ENCODE assay signal across 8 cellular contexts in the genomic region with DNA sequence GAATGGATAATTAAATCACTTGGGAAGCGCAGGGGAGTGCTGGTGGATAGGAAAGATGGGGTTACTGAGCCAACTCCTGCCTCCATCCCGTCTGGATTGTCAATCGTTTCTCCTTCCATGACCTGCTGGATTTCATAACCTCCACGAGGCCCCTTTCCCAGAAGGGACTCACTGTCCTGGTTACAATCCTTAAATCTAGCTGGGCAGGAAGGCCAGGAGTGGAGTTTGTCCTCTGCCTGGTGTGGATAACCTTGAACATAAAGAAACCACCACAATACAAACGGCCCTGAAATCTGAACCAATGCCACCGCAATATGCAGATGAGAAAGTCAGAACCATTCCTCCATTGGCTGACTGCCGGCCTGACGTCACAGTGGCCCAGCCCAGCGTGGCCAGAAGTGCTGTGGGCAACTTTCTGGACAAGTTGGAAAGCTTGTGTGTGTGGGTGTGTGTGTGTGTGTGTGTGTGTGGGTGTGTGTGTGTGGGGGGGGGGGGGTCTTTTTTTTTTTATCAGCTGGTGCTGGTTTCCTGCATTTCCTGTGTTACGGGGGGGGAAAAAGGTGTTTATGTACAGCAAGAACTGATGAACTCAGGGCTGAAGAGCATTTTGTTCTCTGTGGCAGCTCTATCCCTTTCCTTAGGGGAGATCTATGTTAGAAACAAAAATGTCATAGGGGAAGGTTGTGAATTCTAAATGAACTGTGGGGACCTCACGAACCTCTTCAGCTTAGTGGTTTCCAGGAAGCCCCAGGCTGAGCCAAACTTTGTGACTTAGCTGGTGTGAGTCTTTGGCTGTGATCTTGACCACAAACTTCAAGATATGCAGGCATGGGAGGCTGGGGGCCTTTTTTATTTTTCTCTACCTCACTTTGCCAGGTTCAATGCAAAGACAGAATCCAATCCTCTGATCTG.
A peak's percentile ranks its signal among the peaks of the same experiment; 100 is the strongest.
DNase-seq lines count a peak whose midpoint lies in the region; ATAC-seq and TF ChIP-seq lines count a peak whose summit lies in the region.

No MANE protein-coding gene starts in this region.

- no peaks in the 10 kb centered on the region for H4K20me1 ChIP-seq in osteoblast (ENCODE audit: insufficient read depth, low read length)

- no peaks in the 10 kb centered on the region for H3K79me2 ChIP-seq in osteoblast (ENCODE audit: insufficient read depth, low read length)

- peak overlapping the region; percentile 97 for H2AFZ ChIP-seq in osteoblast (ENCODE audit: low read length)

- no peaks in the 10 kb centered on the region for H3K9me3 Mint-ChIP-seq in activated naive CD4-positive, alpha-beta T cell treated with anti-CD3 and anti-CD28 coated beads, Interleukin-2, amount 50 U/mL, for 72 hours
- H3K9me3 Mint-ChIP-seq in glutamatergic neuron (ENCODE audit: unreplicated experiment), result peaks cover 4% of the 10 kb centered on the region

- no peak for TF ChIP-seq CTCF in AG09309 (IDR thresholded peaks at IDR 0.05; ENCODE audit: control insufficient read depth, insufficient read depth, low read depth, low read length, missing control alignments)
- TF ChIP-seq CTCF in glutamatergic neuron (IDR thresholded peaks at IDR 0.05; ENCODE audit: partially characterized antibody, unreplicated experiment), result no peak
- TF ChIP-seq CTCF in osteoblast (IDR thresholded peaks at IDR 0.05; ENCODE audit: extremely low read depth, low read depth, low read length), result no peak

- DNase-seq in AG09309 (ENCODE audit: low read depth), result peak; percentile 79
- DNase-seq in KG1 (lab: John Stamatoyannopoulos, UW), result peak; percentile 75
- peak; percentile 88 for DNase-seq in SK-N-DZ (ENCODE audit: low spot score)
- peak; percentile 42 to 84 for DNase-seq in activated naive CD4-positive, alpha-beta T cell treated with anti-CD3 and anti-CD28 coated beads, Interleukin-2, amount 50 U/mL, for 72 hours (ENCODE audit: low spot score in 2 of 2)
- peak; percentile 71 for DNase-seq in glutamatergic neuron
- peak; percentile 93 for DNase-seq in osteoblast (ENCODE audit: insufficient read length, low spot score, missing footprints)
- peak; percentile 60 for DNase-seq in superior temporal gyrus (ENCODE audit: extremely low spot score)

- no peaks in the 10 kb centered on the region for H3K36me3 ChIP-seq in osteoblast (ENCODE audit: insufficient read depth, low read length)

- H3K27ac ChIP-seq in osteoblast (ENCODE audit: low read depth, low read length), result peak overlapping the region; percentile 56

- peaks cover 6% of the 10 kb centered on the region for H3K27me3 Mint-ChIP-seq in glutamatergic neuron (ENCODE audit: unreplicated experiment)

- peak; percentile 69 for ATAC-seq in GM19467 (IDR thresholded peaks at IDR 0.05; ENCODE audit: unreplicated experiment)
- peak; percentile 88 to 93 for ATAC-seq in activated naive CD4-positive, alpha-beta T cell treated with anti-CD3 and anti-CD28 coated beads, Interleukin-2, amount 50 U/mL, for 72 hours

- H3K4me2 ChIP-seq in osteoblast (ENCODE audit: insufficient read depth, low read length), result peak overlapping the region; percentile 88

- H3K4me3 ChIP-seq in AG09309 (ENCODE audit: control insufficient read depth, low read depth, low read length) (no peak overlapping the region), osteoblast (ENCODE audit: insufficient read depth, low read length) (peak overlapping the region; percentile 64)

- no peaks in the 10 kb centered on the region for H3K9me3 ChIP-seq in osteoblast (ENCODE audit: low read depth, low read length)

- H3K4me3 Mint-ChIP-seq in glutamatergic neuron (ENCODE audit: unreplicated experiment), result no peak overlapping the region

- H3K4me1 ChIP-seq in osteoblast (ENCODE audit: insufficient read depth, low read length), result peaks cover 16% of the 10 kb centered on the region

- H3K27me3 ChIP-seq in osteoblast (ENCODE audit: insufficient read depth, low read length), result no peaks in the 10 kb centered on the region

- H3K27ac Mint-ChIP-seq in activated naive CD4-positive, alpha-beta T cell treated with anti-CD3 and anti-CD28 coated beads, Interleukin-2, amount 50 U/mL, for 72 hours, result peak overlapping the region; percentile 87 to 91
- H3K27ac Mint-ChIP-seq in glutamatergic neuron (ENCODE audit: unreplicated experiment), result no peak overlapping the region

- H3K36me3 Mint-ChIP-seq in activated naive CD4-positive, alpha-beta T cell treated with anti-CD3 and anti-CD28 coated beads, Interleukin-2, amount 50 U/mL, for 72 hours, result peaks cover 0 to 8% of the 10 kb centered on the region in 2 donors
- H3K36me3 Mint-ChIP-seq in glutamatergic neuron (ENCODE audit: unreplicated experiment), result no peaks in the 10 kb centered on the region

- H3K4me1 Mint-ChIP-seq in glutamatergic neuron (ENCODE audit: low read depth, unreplicated experiment), result peaks cover 6% of the 10 kb centered on the region
